11 cellular contexts compared by ENCODE assay signal in genomic region chr3:194396561-194396896, GRCh38. TPM values are rescaled to one million over a fixed set of nuclear protein-coding genes. Genes with fewer than 3 reads are reported as not detected.
DNase-seq lines count a peak whose midpoint lies in the region; ATAC-seq and TF ChIP-seq lines count a peak whose summit lies in the region.
"Had no signal": no experiment of that assay in that cellular context is flagged by ENCODE, and none has a peak within 500 bp of the region (broad histone marks: within the 10 kb centered on the region; RNA-seq: fewer than 3 reads in every experiment).

No MANE protein-coding gene starts in this region.

- H3K9ac ChIP-seq in BLaER1 (peak overlapping the region; percentile 78), neural cell (ENCODE audit: low read length) (peak overlapping the region; percentile 26)

- H3K27ac ChIP-seq in BLaER1 (peak overlapping the region; percentile 92), esophagus squamous epithelium (peak overlapping the region in 2 of 4 donors; percentile 15 to 48), neural cell (ENCODE audit: low read length) (no peak overlapping the region)
- H3K27ac ChIP-seq: ascending aorta had no signal

- TF ChIP-seq POLR2A in esophagus squamous epithelium (IDR thresholded peaks at IDR 0.05): no peak

- no peaks in the 10 kb centered on the region for H3K9me2 ChIP-seq in neural cell (ENCODE audit: insufficient read depth, low read length)

- H3K36me3 ChIP-seq in BLaER1 (no peaks in the 10 kb centered on the region), esophagus squamous epithelium (no peaks in the 10 kb centered on the region), neural cell (ENCODE audit: insufficient read depth, low read length) (no peaks in the 10 kb centered on the region)
- H3K36me3 ChIP-seq: ascending aorta had no signal

- H3K27me3 ChIP-seq in BLaER1 (peaks cover 22% of the 10 kb centered on the region), esophagus squamous epithelium (peaks cover 0 to 62% (median 1%) of the 10 kb centered on the region in 4 donors), neural cell (ENCODE audit: insufficient read depth, low read depth, low read length) (peaks cover 36% of the 10 kb centered on the region)

- no peak for ATAC-seq in HG02840 (IDR thresholded peaks at IDR 0.05; ENCODE audit: low FRiP score, unreplicated experiment)

- H3K79me2 ChIP-seq in neural cell (replicated peaks; ENCODE audit: insufficient read depth, low read length): no peaks in the 10 kb centered on the region

- peaks cover 68% of the 10 kb centered on the region for H3K4me1 ChIP-seq in BLaER1
- H3K4me1 ChIP-seq in esophagus squamous epithelium: peaks cover 15 to 34% (median 23%) of the 10 kb centered on the region in 3 donors

- TF ChIP-seq CTCF in esophagus squamous epithelium (IDR thresholded peaks at IDR 0.05) (no peak), neural cell (IDR thresholded peaks at IDR 0.05; ENCODE audit: poor library complexity, severe bottlenecking) (no peak)

- H3K9me3 ChIP-seq in BLaER1 (peaks cover 12% of the 10 kb centered on the region), esophagus squamous epithelium (peaks cover 0 to 2% (median 0%) of the 10 kb centered on the region in 3 donors), neural cell (ENCODE audit: low read length) (no peaks in the 10 kb centered on the region)
- H3K9me3 ChIP-seq: ascending aorta had no signal

- H3K4me2 ChIP-seq in BLaER1 (peak overlapping the region; percentile 99), neural cell (ENCODE audit: low read length) (no peak overlapping the region)

- no peak for TF ChIP-seq RAD21 in neural cell (conservative IDR thresholded peaks at IDR 0.05)

- WGBS in esophagus squamous epithelium, 2 donors: 3 to 11% methylated on average over 3 to 6 of the region's 16 CpGs

- peak overlapping the region; percentile 65 for H3K4me3 ChIP-seq in BLaER1
- H3K4me3 ChIP-seq in Jurkat, Clone E6-1 (ENCODE audit: low read length): peak overlapping the region; percentile 29
- peak overlapping the region; percentile 14 to 56 (median 31) for H3K4me3 ChIP-seq in esophagus squamous epithelium
- no peak overlapping the region for H3K4me3 ChIP-seq in neural cell (ENCODE audit: low read length)

- H4K20me1 ChIP-seq in BLaER1 (no peaks in the 10 kb centered on the region), neural cell (ENCODE audit: insufficient read depth) (no peaks in the 10 kb centered on the region)

- no peak for TF ChIP-seq EP300 in neural cell (conservative IDR thresholded peaks at IDR 0.05; ENCODE audit: poor library complexity, severe bottlenecking)

- no peak overlapping the region for H2AFZ ChIP-seq in neural cell (ENCODE audit: low read depth, low read length)

- DNase-seq in Jurkat, Clone E6-1 (ENCODE audit: low read depth, low spot score): no peak
- DNase-seq in esophagus squamous epithelium (lab: John Stamatoyannopoulos, UW) (no peak), C1 segment of cervical spinal cord (lab: John Stamatoyannopoulos, UW) (no peak), NCI-H774 (lab: John Stamatoyannopoulos, UW) (no peak)
- DNase-seq in stimulated activated CD4-positive, alpha-beta T cell treated with anti-CD3 and anti-CD28 coated beads, Interleukin-2, amount 100 ng/mL, for 48 hours: no peak
- DNase-seq: HFFc6 had no signal

- intact Hi-C loops in esophagus squamous epithelium (cut with DNase I): no loop called here

- H3F3A ChIP-seq in neural cell (ENCODE audit: insufficient read depth, low read length, poor library complexity, severe bottlenecking): no peaks in the 10 kb centered on the region

TF ChIP-seq in neural cell, 6 proteins besides CTCF, POLR2A, EP300 and RAD21:
- TF ChIP-seq EZH2 (IDR thresholded peaks at IDR 0.05; ENCODE audit: borderline replicate concordance, insufficient read depth, low read length, poor library complexity, severe bottlenecking) (no peak), POLR2AphosphoS5 (IDR thresholded peaks at IDR 0.05) (no peak), MXI1 (conservative IDR thresholded peaks at IDR 0.05; ENCODE audit: poor library complexity, severe bottlenecking) (no peak), SMC3 (conservative IDR thresholded peaks at IDR 0.05; ENCODE audit: poor library complexity) (no peak), REST (IDR thresholded peaks at IDR 0.05; ENCODE audit: borderline replicate concordance) (no peak), TAF1 (IDR thresholded peaks at IDR 0.05; ENCODE audit: low read depth) (no peak)

RNA-seq across cellular contexts. Expression of gene GP5, which starts 2.5 kb away (rescaled TPM):
- 0.97 TPM for polyA plus RNA-seq in Jurkat, Clone E6-1 (2012; ENCODE audit: insufficient read depth, insufficient read length)
- under 1 TPM in 1 of 4 donors, not detected in 3; 0.38 TPM for total RNA-seq in esophagus squamous epithelium
- polyA plus RNA-seq in neural cell: 0.14 and 0.16 TPM in 2 replicates
- polyA minus RNA-seq in neural cell: 0.35 and 0.49 TPM in 2 replicates

RNA-seq across cellular contexts. Expression of gene LRRC15, which starts 27.0 kb away (rescaled TPM):
- not detected for polyA plus RNA-seq in Jurkat, Clone E6-1 (2012; ENCODE audit: insufficient read depth, insufficient read length)
- total RNA-seq in esophagus squamous epithelium: under 1 TPM in 1 of 4 donors, not detected in 3; 0.38 TPM
- polyA plus RNA-seq in neural cell: not detected in 2 replicates
- polyA minus RNA-seq in neural cell: not detected in 2 replicates
- total RNA-seq: ascending aorta, pulmonary artery endothelial cell had no signal

RNA-seq across cellular contexts. Expression of gene CPN2, which starts 45.4 kb away (rescaled TPM):
- polyA plus RNA-seq in Jurkat, Clone E6-1 (2012; ENCODE audit: insufficient read depth, insufficient read length): not detected
- total RNA-seq in esophagus squamous epithelium: not detected
- not detected in 2 replicates for polyA plus RNA-seq in neural cell
- polyA minus RNA-seq in neural cell: not detected in 2 replicates
- total RNA-seq: ascending aorta, pulmonary artery endothelial cell had no signal
